ENCODE assay signal across 1 cellular context in the genomic region with DNA sequence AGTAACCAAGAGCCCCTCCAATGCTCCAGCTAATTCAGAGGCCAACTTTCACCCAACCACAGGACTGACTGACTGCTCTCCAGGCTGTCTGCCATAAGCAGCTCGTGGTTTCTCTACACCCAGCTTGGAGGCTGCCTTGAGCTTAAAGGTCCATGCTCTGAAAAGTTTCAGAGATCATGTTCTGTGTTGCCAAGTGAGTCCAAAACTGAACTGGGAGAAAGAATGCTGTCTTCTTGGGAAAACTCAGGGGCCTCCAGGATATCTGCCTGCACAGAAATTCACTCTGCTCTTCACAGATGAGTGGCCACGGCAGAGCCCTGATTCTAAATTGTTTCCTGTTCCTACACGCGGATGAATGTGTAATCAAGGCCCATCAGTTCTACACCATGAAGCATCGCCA.
TF ChIP-seq lines count a peak whose summit lies in the region.

No MANE protein-coding gene starts in this region.

TF ChIP-seq in GM23338, 12 proteins besides CTCF, POLR2A, EP300 and RAD21 (continued from another document):
- TF ChIP-seq, protein P1, sequence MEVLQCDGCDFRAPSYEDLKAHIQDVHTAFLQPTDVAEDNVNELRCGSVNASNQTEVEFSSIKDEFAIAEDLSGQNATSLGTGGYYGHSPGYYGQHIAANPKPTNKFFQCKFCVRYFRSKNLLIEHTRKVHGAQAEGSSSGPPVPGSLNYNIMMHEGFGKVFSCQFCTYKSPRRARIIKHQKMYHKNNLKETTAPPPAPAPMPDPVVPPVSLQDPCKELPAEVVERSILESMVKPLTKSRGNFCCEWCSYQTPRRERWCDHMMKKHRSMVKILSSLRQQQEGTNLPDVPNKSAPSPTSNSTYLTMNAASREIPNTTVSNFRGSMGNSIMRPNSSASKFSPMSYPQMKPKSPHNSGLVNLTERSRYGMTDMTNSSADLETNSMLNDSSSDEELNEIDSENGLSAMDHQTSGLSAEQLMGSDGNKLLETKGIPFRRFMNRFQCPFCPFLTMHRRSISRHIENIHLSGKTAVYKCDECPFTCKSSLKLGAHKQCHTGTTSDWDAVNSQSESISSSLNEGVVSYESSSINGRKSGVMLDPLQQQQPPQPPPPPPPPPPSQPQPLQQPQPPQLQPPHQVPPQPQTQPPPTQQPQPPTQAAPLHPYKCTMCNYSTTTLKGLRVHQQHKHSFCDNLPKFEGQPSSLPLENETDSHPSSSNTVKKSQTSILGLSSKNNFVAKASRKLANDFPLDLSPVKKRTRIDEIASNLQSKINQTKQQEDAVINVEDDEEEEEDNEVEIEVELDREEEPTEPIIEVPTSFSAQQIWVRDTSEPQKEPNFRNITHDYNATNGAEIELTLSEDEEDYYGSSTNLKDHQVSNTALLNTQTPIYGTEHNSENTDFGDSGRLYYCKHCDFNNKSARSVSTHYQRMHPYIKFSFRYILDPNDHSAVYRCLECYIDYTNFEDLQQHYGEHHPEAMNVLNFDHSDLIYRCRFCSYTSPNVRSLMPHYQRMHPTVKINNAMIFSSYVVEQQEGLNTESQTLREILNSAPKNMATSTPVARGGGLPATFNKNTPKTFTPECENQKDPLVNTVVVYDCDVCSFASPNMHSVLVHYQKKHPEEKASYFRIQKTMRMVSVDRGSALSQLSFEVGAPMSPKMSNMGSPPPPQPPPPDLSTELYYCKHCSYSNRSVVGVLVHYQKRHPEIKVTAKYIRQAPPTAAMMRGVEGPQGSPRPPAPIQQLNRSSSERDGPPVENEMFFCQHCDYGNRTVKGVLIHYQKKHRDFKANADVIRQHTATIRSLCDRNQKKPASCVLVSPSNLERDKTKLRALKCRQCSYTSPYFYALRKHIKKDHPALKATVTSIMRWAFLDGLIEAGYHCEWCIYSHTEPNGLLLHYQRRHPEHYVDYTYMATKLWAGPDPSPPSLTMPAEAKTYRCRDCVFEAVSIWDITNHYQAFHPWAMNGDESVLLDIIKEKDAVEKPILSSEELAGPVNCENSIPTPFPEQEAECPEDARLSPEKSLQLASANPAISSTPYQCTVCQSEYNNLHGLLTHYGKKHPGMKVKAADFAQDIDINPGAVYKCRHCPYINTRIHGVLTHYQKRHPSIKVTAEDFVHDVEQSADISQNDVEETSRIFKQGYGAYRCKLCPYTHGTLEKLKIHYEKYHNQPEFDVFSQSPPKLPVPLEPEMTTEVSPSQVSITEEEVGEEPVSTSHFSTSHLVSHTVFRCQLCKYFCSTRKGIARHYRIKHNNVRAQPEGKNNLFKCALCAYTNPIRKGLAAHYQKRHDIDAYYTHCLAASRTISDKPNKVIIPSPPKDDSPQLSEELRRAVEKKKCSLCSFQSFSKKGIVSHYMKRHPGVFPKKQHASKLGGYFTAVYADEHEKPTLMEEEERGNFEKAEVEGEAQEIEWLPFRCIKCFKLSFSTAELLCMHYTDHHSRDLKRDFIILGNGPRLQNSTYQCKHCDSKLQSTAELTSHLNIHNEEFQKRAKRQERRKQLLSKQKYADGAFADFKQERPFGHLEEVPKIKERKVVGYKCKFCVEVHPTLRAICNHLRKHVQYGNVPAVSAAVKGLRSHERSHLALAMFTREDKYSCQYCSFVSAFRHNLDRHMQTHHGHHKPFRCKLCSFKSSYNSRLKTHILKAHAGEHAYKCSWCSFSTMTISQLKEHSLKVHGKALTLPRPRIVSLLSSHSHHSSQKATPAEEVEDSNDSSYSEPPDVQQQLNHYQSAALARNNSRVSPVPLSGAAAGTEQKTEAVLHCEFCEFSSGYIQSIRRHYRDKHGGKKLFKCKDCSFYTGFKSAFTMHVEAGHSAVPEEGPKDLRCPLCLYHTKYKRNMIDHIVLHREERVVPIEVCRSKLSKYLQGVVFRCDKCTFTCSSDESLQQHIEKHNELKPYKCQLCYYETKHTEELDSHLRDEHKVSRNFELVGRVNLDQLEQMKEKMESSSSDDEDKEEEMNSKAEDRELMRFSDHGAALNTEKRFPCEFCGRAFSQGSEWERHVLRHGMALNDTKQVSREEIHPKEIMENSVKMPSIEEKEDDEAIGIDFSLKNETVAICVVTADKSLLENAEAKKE (CRISPR knock-in tag; IDR thresholded peaks at IDR 0.05): no peak
- no peak for TF ChIP-seq POLR2AphosphoS5 (IDR thresholded peaks at IDR 0.05; ENCODE audit: low read depth)
- no peak for TF ChIP-seq EZH2 (IDR thresholded peaks at IDR 0.05; ENCODE audit: low read depth, unreplicated experiment)
- TF ChIP-seq, protein P2, sequence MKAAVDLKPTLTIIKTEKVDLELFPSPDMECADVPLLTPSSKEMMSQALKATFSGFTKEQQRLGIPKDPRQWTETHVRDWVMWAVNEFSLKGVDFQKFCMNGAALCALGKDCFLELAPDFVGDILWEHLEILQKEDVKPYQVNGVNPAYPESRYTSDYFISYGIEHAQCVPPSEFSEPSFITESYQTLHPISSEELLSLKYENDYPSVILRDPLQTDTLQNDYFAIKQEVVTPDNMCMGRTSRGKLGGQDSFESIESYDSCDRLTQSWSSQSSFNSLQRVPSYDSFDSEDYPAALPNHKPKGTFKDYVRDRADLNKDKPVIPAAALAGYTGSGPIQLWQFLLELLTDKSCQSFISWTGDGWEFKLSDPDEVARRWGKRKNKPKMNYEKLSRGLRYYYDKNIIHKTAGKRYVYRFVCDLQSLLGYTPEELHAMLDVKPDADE (IDR thresholded peaks at IDR 0.05): no peak
